In genomic region chr7:68417659-68418058, GRCh38 we compare ENCODE assay signal across 18 cellular contexts.
"Had no signal": no experiment of that assay in that cellular context is flagged by ENCODE, and none has a peak within 500 bp of the region (broad histone marks: within the 10 kb centered on the region; RNA-seq: fewer than 3 reads in every experiment).

No MANE protein-coding gene starts in this region.

- H3K9me3 ChIP-seq: colonic mucosa, esophagus muscularis mucosa, ovary, testis, upper lobe of right lung had no signal

- DNase-seq: activated CD4-positive, alpha-beta T cell treated with anti-CD3 and anti-CD28 coated beads, Interleukin-2, amount 50 U/mL, for 1 hour; activated CD8-positive, alpha-beta memory T cell treated with anti-CD3 and anti-CD28 coated beads for 24 hours; activated naive CD4-positive, alpha-beta T cell; activated naive CD8-positive, alpha-beta T cell treated with anti-CD3 and anti-CD28 coated beads, Interleukin-2, amount 10 ng/mL, durations not matched to agents 7 days and 5 days; central memory CD4-positive, alpha-beta T cell; colonic mucosa; hippocampal formation; kidney; left ventricle myocardium inferior; mucosa of descending colon; naive thymus-derived CD4-positive, alpha-beta T cell; ovary; stimulated activated naive CD8-positive, alpha-beta T cell treated with anti-CD3 and anti-CD28 coated beads, Interleukin-15, amount 100 ng/mL, for 72 hours; testis; upper lobe of right lung had no signal

- ATAC-seq: activated CD4-positive, CD25-positive, alpha-beta regulatory T cell treated with anti-CD3 and anti-CD28 coated beads, Interleukin-2, amount 50 U/mL, for 24 hours; mucosa of descending colon; naive thymus-derived CD4-positive, alpha-beta T cell; sciatic nerve; stimulated activated naive CD8-positive, alpha-beta T cell treated with anti-CD3 and anti-CD28 coated beads, Interleukin-15, amount 100 ng/mL, for 72 hours; upper lobe of right lung had no signal

- H3K27ac ChIP-seq: colonic mucosa, esophagus muscularis mucosa, left ventricle myocardium inferior, ovary, testis, upper lobe of right lung had no signal

- H3K4me1 ChIP-seq: colonic mucosa, testis, upper lobe of right lung had no signal

- H3K4me3 ChIP-seq: colonic mucosa, esophagus muscularis mucosa, left ventricle myocardium inferior, mucosa of descending colon, ovary, testis, upper lobe of right lung had no signal

- H3K27me3 ChIP-seq: colonic mucosa, esophagus muscularis mucosa, ovary, testis, upper lobe of right lung had no signal

- H3K36me3 ChIP-seq: colonic mucosa, esophagus muscularis mucosa, left ventricle myocardium inferior, ovary, upper lobe of right lung had no signal
